27 cellular contexts compared by ENCODE assay signal in genomic region chr3:149209431-149209830, GRCh38. TPM values are rescaled to one million over a fixed set of nuclear protein-coding genes. Genes with fewer than 3 reads are reported as not detected.
"Had no signal": no experiment of that assay in that cellular context is flagged by ENCODE, and none has a peak within 500 bp of the region (broad histone marks: within the 10 kb centered on the region; RNA-seq: fewer than 3 reads in every experiment).

No MANE protein-coding gene starts in this region.

- H3K4me1 ChIP-seq: SJSA1 had no signal

- H3K4me3 ChIP-seq: Peyer's patch, SJSA1, SK-N-MC had no signal

- H3K27ac ChIP-seq: Peyer's patch, SJSA1, SK-N-MC had no signal

- H3K36me3 ChIP-seq: Peyer's patch, SJSA1 had no signal

- H3K27me3 ChIP-seq: Peyer's patch, SJSA1 had no signal

- ATAC-seq: HepG2, PC-3, Right ventricle myocardium inferior had no signal

- H3K9me3 ChIP-seq: Peyer's patch, SJSA1 had no signal

- FAIRE-seq: HepG2 had no signal

- DNase-seq: IMR-90, Karpas-422, KG1, MM.1S, MV-4-11, NCI-H1048, NCI-H1105, NCI-H1417, NCI-H1436 treated with DMSO at 0.1 percent for 48 hours, NCI-H1694, NCI-H187 treated with DMSO at 0.1 percent for 48 hours, NCI-H2081, NCI-H2107, NCI-H2227 treated with DMSO at 0.1 percent for 48 hours, NCI-H524, NCI-H526 treated with DMSO at 0.1 percent for 48 hours, NCI-H748 treated with DMSO at 0.1 percent for 48 hours, PC-3, Peyer's patch, SIG-M5 had no signal

RNA-seq across cellular contexts. Expression of gene CP, which starts 12.2 kb away (rescaled TPM):
- total RNA-seq: HT1080, IMR-90, OCI-LY7, RPMI7951, SJSA1 had no signal
- polyA plus RNA-seq: IMR-90 had no signal
